ENCODE assay signal across 20 cellular contexts in genomic region chr11:106152824-106153223, GRCh38.
DNase-seq lines count a peak whose midpoint lies in the region; ATAC-seq, FAIRE-seq and TF ChIP-seq lines count a peak whose summit lies in the region.
"Had no signal": no experiment of that assay in that cellular context is flagged by ENCODE, and none has a peak within 500 bp of the region (broad histone marks: within the 10 kb centered on the region; RNA-seq: fewer than 3 reads in every experiment).

No MANE protein-coding gene starts in this region.

- H2AFZ ChIP-seq in astrocyte (ENCODE audit: low read depth, low read length): no peak overlapping the region

- ATAC-seq in left lung (no peak), GM19395 (IDR thresholded peaks at IDR 0.05; ENCODE audit: unreplicated experiment) (no peak)
- ATAC-seq: left ventricle myocardium superior, T-helper 17 cell had no signal

- H4K20me1 ChIP-seq in astrocyte (ENCODE audit: insufficient read depth, low read length): no peaks in the 10 kb centered on the region

- no peak overlapping the region for H3K9ac ChIP-seq in astrocyte (ENCODE audit: low read length)

- no peaks in the 10 kb centered on the region for H3K79me2 ChIP-seq in astrocyte (ENCODE audit: insufficient read depth, low read length)

- H3K27me3 Mint-ChIP-seq in astrocyte (ENCODE audit: low read depth, unreplicated experiment): no peaks in the 10 kb centered on the region

- FAIRE-seq in G401.6 (lab: Jason Lieb, UNC): peak; percentile 83
- no peak for FAIRE-seq in astrocyte (lab: Jason Lieb, UNC)

- H3K36me3 ChIP-seq in astrocyte (ENCODE audit: insufficient read depth, low read length) (no peaks in the 10 kb centered on the region), left lung (no peaks in the 10 kb centered on the region)
- H3K36me3 ChIP-seq: neutrophil had no signal

- peak overlapping the region; percentile 43 for H3K27ac ChIP-seq in astrocyte (ENCODE audit: low read depth, low read length)
- H3K27ac ChIP-seq in left lung: no peak overlapping the region
- H3K27ac ChIP-seq: neutrophil, testis, VCaP had no signal

- no peak for TF ChIP-seq CTCF in astrocyte (IDR thresholded peaks at IDR 0.05; ENCODE audit: insufficient read depth, low read depth, low read length)
- TF ChIP-seq CTCF in fibroblast of pulmonary artery (IDR thresholded peaks at IDR 0.05; ENCODE audit: low read length, missing control alignments): no peak
- TF ChIP-seq CTCF in left lung (IDR thresholded peaks at IDR 0.05): no peak

- peaks cover 2% of the 10 kb centered on the region for H3K9me3 Mint-ChIP-seq in astrocyte (ENCODE audit: unreplicated experiment)

- no peak overlapping the region for H3K4me3 ChIP-seq in astrocyte (ENCODE audit: insufficient read depth, low read depth, low read length)
- H3K4me3 ChIP-seq in fibroblast of pulmonary artery (replicated peaks; ENCODE audit: low read depth, low read length): no peak overlapping the region
- no peak overlapping the region for H3K4me3 ChIP-seq in left lung
- H3K4me3 ChIP-seq: testis had no signal

- no peaks in the 10 kb centered on the region for H3K36me3 Mint-ChIP-seq in astrocyte (ENCODE audit: low read depth, unreplicated experiment)

- H3K4me2 ChIP-seq in astrocyte (ENCODE audit: low read length): no peak overlapping the region

- H3K27me3 ChIP-seq in astrocyte (ENCODE audit: insufficient read depth, low read length) (no peaks in the 10 kb centered on the region), left lung (no peaks in the 10 kb centered on the region)
- H3K27me3 ChIP-seq: neutrophil, testis had no signal

- H3K4me1 Mint-ChIP-seq in astrocyte (ENCODE audit: low read depth, unreplicated experiment): no peaks in the 10 kb centered on the region

- intact Hi-C loops in left lung (cut with DNase I): no loop called here

- no peaks in the 10 kb centered on the region for H3K9me3 ChIP-seq in astrocyte (ENCODE audit: insufficient read depth, low read depth, low read length)
- no peaks in the 10 kb centered on the region for H3K9me3 ChIP-seq in left lung
- H3K9me3 ChIP-seq: neutrophil, testis had no signal

- no peak overlapping the region for H3K27ac Mint-ChIP-seq in astrocyte (ENCODE audit: unreplicated experiment)
- H3K27ac Mint-ChIP-seq: endodermal cell, T-helper 17 cell had no signal

- H3K4me1 ChIP-seq in astrocyte (ENCODE audit: insufficient read depth, low read length): no peaks in the 10 kb centered on the region
- no peaks in the 10 kb centered on the region for H3K4me1 ChIP-seq in left lung
- H3K4me1 ChIP-seq: testis had no signal

- DNase-seq in astrocyte (ENCODE audit: low read depth): peak; percentile 41
- peak; percentile 13 for DNase-seq in fibroblast of pulmonary artery (ENCODE audit: low read depth)
- DNase-seq in renal cortical epithelial cell (ENCODE audit: low read depth): peak; percentile 71
- no peak for DNase-seq in amniotic stem cell (lab: John Stamatoyannopoulos, UW)
- DNase-seq in left lung: no peak
- DNase-seq: activated CD8-positive, alpha-beta memory T cell treated with anti-CD3 and anti-CD28 coated beads, Interleukin-2, amount 50 U/mL, for 48 hours; activated effector memory CD4-positive, alpha-beta T cell treated with anti-CD3 and anti-CD28 coated beads, Interleukin-2, amount 50 U/mL, for 16 hours; AML-193; DND-41; left ventricle myocardium superior; NCI-H1436 treated with DMSO at 0.1 percent for 48 hours; NCI-H774; OCI-M1; T-helper 17 cell; testis had no signal

- H3K4me3 Mint-ChIP-seq in astrocyte (ENCODE audit: unreplicated experiment): no peak overlapping the region
- H3K4me3 Mint-ChIP-seq: endodermal cell, T-helper 17 cell had no signal

Comparison
In these comparisons a context has a peak if more than half of its experiments do, and no peak if none do; other contexts are left out.
1. DNase-seq: peak in astrocyte (single experiment), fibroblast of pulmonary artery (single experiment) and renal cortical epithelial cell (single experiment); none in amniotic stem cell (single experiment) and left lung (0 of 2).